ENCODE assay signal across 8 cellular contexts in the genomic region with DNA sequence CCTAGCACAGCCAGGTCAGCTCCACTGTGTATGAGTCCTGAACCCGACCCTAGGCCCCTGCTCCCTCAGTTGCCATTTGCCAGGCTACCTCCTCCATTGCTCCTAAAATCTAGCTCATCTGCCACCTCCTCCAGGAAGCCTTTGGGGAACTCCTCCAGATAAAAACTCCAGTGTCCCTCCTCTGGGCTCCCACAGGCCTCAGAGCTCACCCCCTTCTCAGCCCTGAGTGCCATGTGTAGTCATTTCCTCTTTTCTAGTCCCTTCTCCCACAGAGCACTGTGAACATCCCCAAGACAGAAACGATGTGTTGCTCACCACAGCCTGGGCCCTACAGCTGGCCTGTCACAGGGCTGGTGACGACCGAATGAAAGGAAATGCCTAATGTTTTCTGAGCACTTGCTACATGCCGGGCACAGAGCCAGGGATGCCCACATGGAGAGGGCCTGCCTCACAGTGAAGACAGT.
DNase-seq lines count a peak whose midpoint lies in the region; ATAC-seq and TF ChIP-seq lines count a peak whose summit lies in the region.

No MANE protein-coding gene starts in this region.

- TF ChIP-seq CTCF in right lobe of liver (IDR thresholded peaks at IDR 0.05) (no peak), upper lobe of left lung (IDR thresholded peaks at IDR 0.05) (no peak)

- DNase-seq in NOMO-1 treated with DMSO at 0.1 percent for 48 hours (lab: John Stamatoyannopoulos, UW; ENCODE audit: unreplicated experiment) (peak; percentile 95), right lobe of liver (peak in 2 of 3 donors; percentile 75 to 81), upper lobe of left lung (peak in 1 of 2 donors; percentile 93), NCI-H526 (lab: John Stamatoyannopoulos, UW) (no peak), NCI-H1048 (lab: John Stamatoyannopoulos, UW) (no peak)
- DNase-seq in activated naive CD4-positive, alpha-beta T cell treated with anti-CD3 and anti-CD28 coated beads, Interleukin-2, amount 50 U/mL, for 16 hours = peak; percentile 37

- intact Hi-C loops in right lobe of liver (cut with DNase I) = no loop called here

- H3K4me1 ChIP-seq in right lobe of liver (no peaks in the 10 kb centered on the region), upper lobe of left lung (peaks cover 52 to 92% (median 67%) of the 10 kb centered on the region in 4 donors)

- no peak overlapping the region for H3K4me3 ChIP-seq in right lobe of liver
- no peak overlapping the region for H3K4me3 ChIP-seq in upper lobe of left lung

- WGBS in right lobe of liver (ENCODE audit: insufficient coverage, low coverage, low lambda C conversion rate, missing lambda C conversion rate) = 63% methylated on average over 4 of the region's 5 CpGs
- WGBS in upper lobe of left lung, 2 donors = 30 to 34% methylated on average over 5 of the region's 5 CpGs

- TF ChIP-seq EP300 in upper lobe of left lung (IDR thresholded peaks at IDR 0.05) = peak in 2 of 4 donors; percentile 54 to 83

- H3K27me3 ChIP-seq in right lobe of liver (no peaks in the 10 kb centered on the region), upper lobe of left lung (no peaks in the 10 kb centered on the region)

- no peaks in the 10 kb centered on the region for H3K9me3 ChIP-seq in right lobe of liver
- no peaks in the 10 kb centered on the region for H3K9me3 ChIP-seq in upper lobe of left lung

- TF ChIP-seq POLR2A in GM18505 (IDR thresholded peaks at IDR 0.05; ENCODE audit: borderline replicate concordance, extremely low read depth, insufficient read depth, insufficient read length) = peak; percentile 50
- TF ChIP-seq POLR2A in right lobe of liver (IDR thresholded peaks at IDR 0.05) = peak; percentile 10
- peak in 1 of 4 donors; percentile 65 for TF ChIP-seq POLR2A in upper lobe of left lung (IDR thresholded peaks at IDR 0.05)

- ATAC-seq in GM18505 (IDR thresholded peaks at IDR 0.05; ENCODE audit: unreplicated experiment) = no peak
- ATAC-seq in HG02642 (IDR thresholded peaks at IDR 0.05; ENCODE audit: poor library complexity, unreplicated experiment) = peak; percentile 31
- ATAC-seq in right lobe of liver = peak; percentile 49 to 53 (median 52)
- ATAC-seq in upper lobe of left lung (ENCODE audit: low FRiP score in 2 of 2) = peak; percentile 79 to 81

- no peaks in the 10 kb centered on the region for H3K36me3 ChIP-seq in right lobe of liver
- no peaks in the 10 kb centered on the region for H3K36me3 ChIP-seq in upper lobe of left lung

- H3K27ac ChIP-seq in right lobe of liver (peak overlapping the region; percentile 47 to 90 (median 81)), upper lobe of left lung (peak overlapping the region; percentile 93 to 96 (median 94))

Comparison
In these comparisons a context has a peak if more than half of its experiments do, and no peak if none do; other contexts are left out.
1. DNase-seq: peak in NOMO-1 treated with DMSO at 0.1 percent for 48 hours (single experiment), activated naive CD4-positive, alpha-beta T cell treated with anti-CD3 and anti-CD28 coated beads, Interleukin-2, amount 50 U/mL, for 16 hours (single experiment) and right lobe of liver (2 of 3); none in NCI-H526 (0 of 2) and NCI-H1048 (single experiment).